In genomic region chr16:3266873-3267537, GRCh38 we compare ENCODE assay signal across 8 cellular contexts. TPM values are rescaled to one million over a fixed set of nuclear protein-coding genes. Genes with fewer than 3 reads are reported as not detected.
A peak's percentile ranks its signal among the peaks of the same experiment; 100 is the strongest.
DNase-seq lines count a peak whose midpoint lies in the region; ATAC-seq, FAIRE-seq and TF ChIP-seq lines count a peak whose summit lies in the region.

No MANE protein-coding gene starts in this region.

- H3K4me1 ChIP-seq in astrocyte (ENCODE audit: insufficient read depth, low read length) (peaks cover 5% of the 10 kb centered on the region), lower lobe of right lung (peaks cover 26% of the 10 kb centered on the region)

- no peaks in the 10 kb centered on the region for H3K36me3 ChIP-seq in astrocyte (ENCODE audit: insufficient read depth, low read length)
- no peaks in the 10 kb centered on the region for H3K36me3 ChIP-seq in lower lobe of right lung

- H3K27ac Mint-ChIP-seq in astrocyte (ENCODE audit: unreplicated experiment) = no peak overlapping the region

- TF ChIP-seq CTCF in astrocyte (IDR thresholded peaks at IDR 0.05; ENCODE audit: insufficient read depth, low read depth, low read length) = peak; percentile 45
- TF ChIP-seq CTCF in lower lobe of right lung (IDR thresholded peaks at IDR 0.05) = peak; percentile 47

- ATAC-seq in lower lobe of right lung (no peak), GM18858 (IDR thresholded peaks at IDR 0.05; ENCODE audit: unreplicated experiment) (no peak), GM18498 (IDR thresholded peaks at IDR 0.05; ENCODE audit: unreplicated experiment) (no peak)

- intact Hi-C loops in lower lobe of right lung (cut with DNase I) = no loop called here

- no peaks in the 10 kb centered on the region for H3K4me1 Mint-ChIP-seq in astrocyte (ENCODE audit: low read depth, unreplicated experiment)

- H3K9me3 Mint-ChIP-seq in astrocyte (ENCODE audit: unreplicated experiment) = peaks cover 8% of the 10 kb centered on the region

- no peak overlapping the region for H3K4me2 ChIP-seq in astrocyte (ENCODE audit: low read length)

- H3K9ac ChIP-seq in astrocyte (ENCODE audit: low read length) = no peak overlapping the region

- H3K9me3 ChIP-seq in astrocyte (ENCODE audit: insufficient read depth, low read depth, low read length) (no peaks in the 10 kb centered on the region), lower lobe of right lung (peaks cover 4% of the 10 kb centered on the region)

- H3K4me3 ChIP-seq in astrocyte (ENCODE audit: insufficient read depth, low read depth, low read length) = no peak overlapping the region
- no peak overlapping the region for H3K4me3 ChIP-seq in lower lobe of right lung

- FAIRE-seq in astrocyte (lab: Jason Lieb, UNC) = no peak

- peaks cover 3% of the 10 kb centered on the region for H3K36me3 Mint-ChIP-seq in astrocyte (ENCODE audit: low read depth, unreplicated experiment)

- H2AFZ ChIP-seq in astrocyte (ENCODE audit: low read depth, low read length) = no peak overlapping the region

- H3K27ac ChIP-seq in astrocyte (ENCODE audit: low read depth, low read length) = no peak overlapping the region
- H3K27ac ChIP-seq in lower lobe of right lung = no peak overlapping the region

- H3K27me3 Mint-ChIP-seq in astrocyte (ENCODE audit: low read depth, unreplicated experiment) = peaks cover 16% of the 10 kb centered on the region

- H3K27me3 ChIP-seq in astrocyte (ENCODE audit: insufficient read depth, low read length) (no peaks in the 10 kb centered on the region), lower lobe of right lung (ENCODE audit: low read depth) (no peaks in the 10 kb centered on the region)

- H3K79me2 ChIP-seq in astrocyte (ENCODE audit: insufficient read depth, low read length) = no peaks in the 10 kb centered on the region

- no peak overlapping the region for H3K4me3 Mint-ChIP-seq in astrocyte (ENCODE audit: unreplicated experiment)

- no peaks in the 10 kb centered on the region for H4K20me1 ChIP-seq in astrocyte (ENCODE audit: insufficient read depth, low read length)

- DNase-seq in NK-92 treated with Interleukin-12 subunit alpha and Interleukin-12 subunit beta, amount 100 ng/mL, for 24 hours (lab: John Stamatoyannopoulos, UW) = peak; percentile 9
- DNase-seq in NK-92 (lab: John Stamatoyannopoulos, UW; ENCODE audit: unreplicated experiment) (no peak), NAMALWA (ENCODE audit: low spot score) (peak; percentile 68), astrocyte (ENCODE audit: low read depth) (peak; percentile 59), lower lobe of right lung (no peak), T-helper 9 cell (no peak)

RNA-seq across cellular contexts. Expression of gene MEFV, which starts 10.6 kb away (rescaled TPM):
- not detected in 2 replicates for total RNA-seq in astrocyte
- total RNA-seq in lower lobe of right lung = 13.5 TPM

RNA-seq across cellular contexts. Expression of gene ZNF263, which starts 16.3 kb away (rescaled TPM):
- total RNA-seq in astrocyte = 31.4 and 34.7 TPM in 2 replicates
- 23.2 TPM for total RNA-seq in lower lobe of right lung

RNA-seq across cellular contexts. Expression of gene ZNF200, which starts 32.0 kb away (rescaled TPM):
- total RNA-seq in astrocyte = 8.6 and 9.2 TPM in 2 replicates
- 12.0 TPM for total RNA-seq in lower lobe of right lung

RNA-seq across cellular contexts. Expression of gene TIGD7, which starts 38.2 kb away (rescaled TPM):
- total RNA-seq in astrocyte (4.4 and 4.5 TPM in 2 replicates), lower lobe of right lung (5.3 TPM)

RNA-seq across cellular contexts. Expression of gene ZNF75A, which starts 38.3 kb away (rescaled TPM):
- total RNA-seq in astrocyte = 26.9 and 30.5 TPM in 2 replicates
- 32.4 TPM for total RNA-seq in lower lobe of right lung

Comparison
In these comparisons a context has a peak if more than half of its experiments do, and no peak if none do; other contexts are left out.
1. DNase-seq: peak in NK-92 treated with Interleukin-12 subunit alpha and Interleukin-12 subunit beta, amount 100 ng/mL, for 24 hours (single experiment), NAMALWA (single experiment) and astrocyte (single experiment); none in NK-92 (single experiment), lower lobe of right lung (single experiment) and T-helper 9 cell (single experiment).
2. RNA of gene MEFV, which starts 10.6 kb away (total RNA-seq): 13.5 TPM in lower lobe of right lung (single experiment); not detected in astrocyte; every median in the first group is over 10 times any median in the second.